ENCODE assay signal across 10 cellular contexts in the genomic region with DNA sequence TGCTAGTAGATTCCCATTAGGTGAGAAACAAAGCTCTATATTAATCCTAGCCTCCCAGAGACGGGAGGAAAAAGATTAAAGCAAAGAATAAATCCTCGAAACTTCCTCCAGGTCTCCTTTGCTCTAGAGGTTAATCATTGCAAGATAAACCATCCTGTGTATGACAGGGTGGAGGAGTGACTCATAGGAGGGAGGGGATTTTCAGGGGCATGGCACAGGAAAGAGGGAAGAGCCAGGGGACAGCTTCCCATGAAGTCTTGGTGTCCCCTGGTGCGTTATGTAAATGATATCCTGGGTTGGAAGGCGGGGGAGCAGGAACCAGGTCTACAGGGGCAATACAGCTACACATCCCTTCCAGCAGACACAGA. TPM values are rescaled to one million over a fixed set of nuclear protein-coding genes. Genes with fewer than 3 reads are reported as not detected.
A peak's percentile ranks its signal among the peaks of the same experiment; 100 is the strongest.
DNase-seq lines count a peak whose midpoint lies in the region; ATAC-seq and TF ChIP-seq lines count a peak whose summit lies in the region.
"Had no signal": no experiment of that assay in that cellular context is flagged by ENCODE, and none has a peak within 500 bp of the region (broad histone marks: within the 10 kb centered on the region; RNA-seq: fewer than 3 reads in every experiment).

No MANE protein-coding gene starts in this region.

- DNase-seq in GM23248 (peak; percentile 17), RWPE2 (ENCODE audit: low spot score) (no peak), glomerular visceral epithelial cell (ENCODE audit: extremely low spot score) (peak; percentile 79), renal cortical epithelial cell (ENCODE audit: low read depth) (peak; percentile 93), coronary artery (ENCODE audit: low spot score) (no peak), lower leg skin (ENCODE audit: low spot score in 2 of 2) (no peak), NOMO-1 treated with dmso at 0.1 percent for 144 hours (lab: John Stamatoyannopoulos, UW; ENCODE audit: unreplicated experiment) (no peak)
- DNase-seq: NCI-H2171 treated with DMSO at 0.1 percent for 48 hours, T-helper 9 cell had no signal

- H3K9me3 ChIP-seq in GM23248 (ENCODE audit: low read depth) (no peaks in the 10 kb centered on the region), RWPE2 (ENCODE audit: severe bottlenecking) (no peaks in the 10 kb centered on the region)

- intact Hi-C loops in lower leg skin (cut with DNase I; ENCODE audit: low total_unique reads) = no loop called here

- TF ChIP-seq CTCF in RWPE2 (IDR thresholded peaks at IDR 0.05; ENCODE audit: poor library complexity, severe bottlenecking) (no peak), coronary artery (IDR thresholded peaks at IDR 0.05) (no peak), lower leg skin (IDR thresholded peaks at IDR 0.05) (no peak)

- 44 to 50% methylated on average over 4 of the region's 4 CpGs for WGBS in GM23248 (ENCODE audit: low coverage in 1 of 2, low lambda C conversion rate in 2 of 2, missing lambda C conversion rate in 2 of 2), 2 experiments
- WGBS in lower leg skin, 2 donors = 31 to 39% methylated on average over 4 of the region's 4 CpGs

- no peaks in the 10 kb centered on the region for H3F3A ChIP-seq in GM23248 (ENCODE audit: insufficient read depth)

- no peaks in the 10 kb centered on the region for H3K79me2 ChIP-seq in GM23248 (ENCODE audit: insufficient read depth)

- H3K27me3 ChIP-seq in GM23248 (replicated peaks; ENCODE audit: insufficient read depth) (no peaks in the 10 kb centered on the region), RWPE2 (ENCODE audit: insufficient read depth, poor library complexity, severe bottlenecking) (no peaks in the 10 kb centered on the region)

- H3K4me3 ChIP-seq in GM23248 (no peak overlapping the region), RWPE2 (ENCODE audit: severe bottlenecking) (no peak overlapping the region), coronary artery (no peak overlapping the region), lower leg skin (ENCODE audit: low read depth, poor library complexity, severe bottlenecking) (no peak overlapping the region)

- H3K27ac ChIP-seq in GM23248 = no peak overlapping the region
- no peak overlapping the region for H3K27ac ChIP-seq in RWPE2 (ENCODE audit: poor library complexity, severe bottlenecking)
- no peak overlapping the region for H3K27ac ChIP-seq in coronary artery

- H3K4me1 ChIP-seq in GM23248 (ENCODE audit: insufficient read depth) (no peaks in the 10 kb centered on the region), RWPE2 (ENCODE audit: insufficient read depth, poor library complexity, severe bottlenecking) (peaks cover 9% of the 10 kb centered on the region)

- H3K9ac ChIP-seq in GM23248 = no peak overlapping the region

- H4K20me1 ChIP-seq in GM23248 (ENCODE audit: insufficient read depth) = no peaks in the 10 kb centered on the region

- TF ChIP-seq POLR2A in lower leg skin (IDR thresholded peaks at IDR 0.05) = no peak

- H2AFZ ChIP-seq in GM23248 = no peak overlapping the region

- in situ Hi-C loops in GM23248 (cut with MboI) = no loop called here

- ATAC-seq in RWPE2 (ENCODE audit: low read depth) (peak; percentile 91), GM18520 (IDR thresholded peaks at IDR 0.05; ENCODE audit: unreplicated experiment) (no peak)

- no peak overlapping the region for H3K4me2 ChIP-seq in GM23248 (ENCODE audit: unreplicated experiment)

- H3K36me3 ChIP-seq in GM23248 (ENCODE audit: low read depth) = no peaks in the 10 kb centered on the region
- no peaks in the 10 kb centered on the region for H3K36me3 ChIP-seq in RWPE2 (ENCODE audit: low read depth)

- H3K9me2 ChIP-seq in GM23248 (ENCODE audit: insufficient read depth) = no peaks in the 10 kb centered on the region

RNA-seq across cellular contexts. Expression of gene CYP3A5, which starts 0.8 kb away (rescaled TPM):
- total RNA-seq in GM23248 (2014; rRNA removed; shearing (Covaris generic)) = not detected in 2 replicates
- 0.26 and 0.33 TPM in 2 replicates for polyA plus RNA-seq in GM23248 (2016; fragmentation: Nextera tagmentation; extraction: Ambion mirVana)
- total RNA-seq in renal cortical epithelial cell (7.3 and 13.1 TPM in 2 replicates), lower leg skin (100 to 1,000 TPM in 2 of 4 donors, 10 to 100 TPM in 2; 36.9 to 195 (median 79.4) TPM)

RNA-seq across cellular contexts. Expression of gene CYP3A7, which starts 56.0 kb away (rescaled TPM):
- not detected in 2 replicates for total RNA-seq in GM23248 (2014; rRNA removed; shearing (Covaris generic))
- not detected in 2 replicates for polyA plus RNA-seq in GM23248 (2016; fragmentation: Nextera tagmentation; extraction: Ambion mirVana)
- not detected in 2 replicates for total RNA-seq in renal cortical epithelial cell
- under 1 TPM in 2 of 4 donors, not detected in 2; 0.30 to 0.65 TPM for total RNA-seq in lower leg skin

Comparison
In these comparisons a context has a peak if more than half of its experiments do, and no peak if none do; other contexts are left out.
1. DNase-seq: peak in GM23248 (single experiment), glomerular visceral epithelial cell (single experiment) and renal cortical epithelial cell (single experiment); none in RWPE2 (single experiment), coronary artery (single experiment), lower leg skin (0 of 2) and NOMO-1 treated with dmso at 0.1 percent for 144 hours (single experiment).